8 cellular contexts compared by ENCODE assay signal in genomic region chrX:47190445-47191269, GRCh38. TPM values are rescaled to one million over a fixed set of nuclear protein-coding genes. Genes with fewer than 3 reads are reported as not detected.
DNase-seq lines count a peak whose midpoint lies in the region; ATAC-seq and TF ChIP-seq lines count a peak whose summit lies in the region.

No MANE protein-coding gene starts in this region.

- H2BK120ac ChIP-seq in trophoblast cell (ENCODE audit: insufficient read depth, low read length, poor library complexity), result peak overlapping the region; percentile 43

- H3K4me3 Mint-ChIP-seq in activated naive CD8-positive, alpha-beta T cell treated with anti-CD3 and anti-CD28 coated beads for 36 hours, result peak overlapping the region; percentile 92

- H2BK5ac ChIP-seq in trophoblast cell (ENCODE audit: low read depth, low read length, poor library complexity), result no peak overlapping the region

- no peak overlapping the region for H2BK12ac ChIP-seq in trophoblast cell (ENCODE audit: low read length)

- no peak overlapping the region for H3K4ac ChIP-seq in trophoblast cell (ENCODE audit: low read depth, low read length)

- H3K4me3 ChIP-seq in cardiac muscle cell (peak overlapping the region; percentile 37), trophoblast cell (ENCODE audit: low read depth, low read length) (peak overlapping the region; percentile 67), transverse colon (peak overlapping the region; percentile 17 to 61 (median 47))

- TF ChIP-seq CTCF in GM10248 (IDR thresholded peaks at IDR 0.05; ENCODE audit: control extremely low read depth, extremely low read depth, low read depth, missing control alignments) (no peak), cardiac muscle cell (IDR thresholded peaks at IDR 0.05; ENCODE audit: low read depth, low read length) (no peak), transverse colon (IDR thresholded peaks at IDR 0.05) (no peak)

- POLR2A ChIA-PET in GM10248 (lab: Yijun Ruan, JAX), result interaction anchor here (0.7 to 1.4 kb wide), 3 partner anchors 27 to 46 kb away, joined by 3 to 4 read pairs (median 3); partner anchors contain the start of genes RBM10 and USP11

- no peak overlapping the region for H3K9ac ChIP-seq in trophoblast cell (ENCODE audit: low read length)

- peak overlapping the region; percentile 76 for H3K4me2 ChIP-seq in trophoblast cell (ENCODE audit: low read length)

- H3K79me2 ChIP-seq in trophoblast cell (ENCODE audit: control insufficient read depth, insufficient read depth, low read length, poor library complexity), result peaks cover 14% of the 10 kb centered on the region

- H4K8ac ChIP-seq in trophoblast cell (ENCODE audit: low read depth, low read length), result peak overlapping the region; percentile 56

- H3K9me3 Mint-ChIP-seq in activated naive CD8-positive, alpha-beta T cell treated with anti-CD3 and anti-CD28 coated beads for 36 hours, result no peaks in the 10 kb centered on the region

- H2AK5ac ChIP-seq in trophoblast cell (ENCODE audit: low read length), result no peak overlapping the region

- no peak overlapping the region for H3K23ac ChIP-seq in trophoblast cell (ENCODE audit: low read length)

- no peak for TF ChIP-seq EP300 in transverse colon (IDR thresholded peaks at IDR 0.05; ENCODE audit: low read depth)

- DNase-seq in GM10248 (ENCODE audit: extremely low spot score), result peak; percentile 88
- DNase-seq in NCI-H128 (lab: John Stamatoyannopoulos, UW; ENCODE audit: unreplicated experiment), result peak; percentile 76
- peak; percentile 74 for DNase-seq in SKM-1 treated with dmso at 0.1 percent for 144 hours (lab: John Stamatoyannopoulos, UW; ENCODE audit: unreplicated experiment)
- peak; percentile 86 for DNase-seq in activated naive CD8-positive, alpha-beta T cell treated with anti-CD3 and anti-CD28 coated beads for 36 hours
- DNase-seq in cardiac muscle cell (ENCODE audit: low read depth in 1 of 2, low spot score in 1 of 2), result peak; percentile 95 to 96
- DNase-seq in trophoblast cell, result peak; percentile 75 to 78
- DNase-seq in transverse colon, result peak; percentile 87

- H3K27me3 ChIP-seq in cardiac muscle cell (peaks cover 7% of the 10 kb centered on the region), trophoblast cell (ENCODE audit: insufficient read depth, low read length) (no peaks in the 10 kb centered on the region), transverse colon (no peaks in the 10 kb centered on the region)

- ATAC-seq in HG02610 (IDR thresholded peaks at IDR 0.05; ENCODE audit: unreplicated experiment), result peak; percentile 78

- no peak overlapping the region for H3K14ac ChIP-seq in trophoblast cell (ENCODE audit: low read length)

- no peak overlapping the region for H3K18ac ChIP-seq in trophoblast cell (ENCODE audit: low read length)

- H4K91ac ChIP-seq in trophoblast cell (ENCODE audit: low read depth, low read length), result peak overlapping the region; percentile 8

- peak overlapping the region; percentile 94 for H3K27ac Mint-ChIP-seq in activated naive CD8-positive, alpha-beta T cell treated with anti-CD3 and anti-CD28 coated beads for 36 hours

- H4K12ac ChIP-seq in trophoblast cell (ENCODE audit: low read depth, low read length), result no peak overlapping the region

- H3K27ac ChIP-seq in cardiac muscle cell, result no peak overlapping the region
- H3K27ac ChIP-seq in trophoblast cell (ENCODE audit: low read depth, low read length), result no peak overlapping the region
- peak overlapping the region; percentile 71 to 78 (median 76) for H3K27ac ChIP-seq in transverse colon

- whole genome bisulfite sequencing in trophoblast cell (ENCODE audit: extremely low coverage, insufficient coverage, insufficient read length), result no CpG with 5 or more reads among the region's 40 CpGs
- 34% methylated on average over 39 of the region's 40 CpGs; no CpG with 5 or more reads in 1 of the 2 donors for WGBS in transverse colon (ENCODE audit: low coverage in 1 of 2), 2 donors

- peaks cover 7% of the 10 kb centered on the region for H3K79me1 ChIP-seq in trophoblast cell (ENCODE audit: low read length)

- in situ Hi-C loops in transverse colon (cut with MboI; ENCODE audit: low pct_ligation_motif_present in 1 of 4, low pct_unique_long_range_greater_than_20kb in 1 of 4, low sequenced_read_pairs in 3 of 4), result loop anchor here (10.0 to 25.0 kb wide), 4 partner anchors 194 to 334 kb away; no protein-coding TSS in a partner anchor

- H2AFZ ChIP-seq in trophoblast cell (ENCODE audit: insufficient read depth, low read length, poor library complexity), result peak overlapping the region; percentile 81

- H3K9me3 ChIP-seq in cardiac muscle cell (ENCODE audit: low read depth), result no peaks in the 10 kb centered on the region
- H3K9me3 ChIP-seq in trophoblast cell (ENCODE audit: insufficient read depth, low read depth, low read length), result no peaks in the 10 kb centered on the region
- no peaks in the 10 kb centered on the region for H3K9me3 ChIP-seq in transverse colon

- intact Hi-C loops in transverse colon (cut with DNase I; ENCODE audit: low total_unique reads), result no loop called here

- no peaks in the 10 kb centered on the region for H3K27me3 Mint-ChIP-seq in activated naive CD8-positive, alpha-beta T cell treated with anti-CD3 and anti-CD28 coated beads for 36 hours

- peak; percentile 48 for TF ChIP-seq POLR2A in transverse colon (IDR thresholded peaks at IDR 0.05)

- H3K36me3 ChIP-seq in cardiac muscle cell, result no peaks in the 10 kb centered on the region
- H3K36me3 ChIP-seq in trophoblast cell (ENCODE audit: control insufficient read depth in 1 of 2, insufficient read depth in 2 of 2, low read length in 2 of 2), result peaks cover 18% of the 10 kb centered on the region in 2 experiments
- no peaks in the 10 kb centered on the region for H3K36me3 ChIP-seq in transverse colon

- peaks cover 37% of the 10 kb centered on the region for H3K4me1 Mint-ChIP-seq in activated naive CD8-positive, alpha-beta T cell treated with anti-CD3 and anti-CD28 coated beads for 36 hours

- CTCF ChIA-PET in GM10248 (lab: Yijun Ruan, JAX), result interaction anchor here (0.7 to 2.4 kb wide), 4 partner anchors 27 to 333 kb away, joined by 3 to 13 read pairs (median 9); partner anchors contain the start of gene RBM10

- H3K36me3 Mint-ChIP-seq in activated naive CD8-positive, alpha-beta T cell treated with anti-CD3 and anti-CD28 coated beads for 36 hours, result peaks cover 20% of the 10 kb centered on the region

- H3K4me1 ChIP-seq in cardiac muscle cell (ENCODE audit: low read depth), result peaks cover 12% of the 10 kb centered on the region
- peaks cover 5 to 12% of the 10 kb centered on the region in 2 experiments for H3K4me1 ChIP-seq in trophoblast cell (ENCODE audit: control insufficient read depth in 1 of 2, insufficient read depth in 2 of 2, low read length in 2 of 2)
- peaks cover 8 to 30% (median 16%) of the 10 kb centered on the region in 4 donors for H3K4me1 ChIP-seq in transverse colon

RNA-seq across cellular contexts. Expression of gene UBA1, which starts 3.0 kb away (rescaled TPM):
- 100 to 1,000 TPM; 219 to 227 TPM for total RNA-seq in activated naive CD8-positive, alpha-beta T cell treated with anti-CD3 and anti-CD28 coated beads for 36 hours
- 324 and 386 TPM in 2 replicates for total RNA-seq in cardiac muscle cell
- polyA plus RNA-seq in cardiac muscle cell, result 280 and 319 TPM in 2 replicates
- polyA plus RNA-seq in trophoblast cell (2013), result 138 and 139 TPM in 2 replicates
- 100 to 1,000 TPM; 145 to 182 (median 163) TPM for total RNA-seq in transverse colon

RNA-seq across cellular contexts. Expression of gene CDK16, which starts 27.8 kb away (rescaled TPM):
- total RNA-seq in activated naive CD8-positive, alpha-beta T cell treated with anti-CD3 and anti-CD28 coated beads for 36 hours, result 10 to 100 TPM; 49.9 to 51.3 TPM
- total RNA-seq in cardiac muscle cell (391 and 422 TPM in 2 replicates), transverse colon (100 to 1,000 TPM; 105 to 181 (median 151) TPM)
- 481 and 575 TPM in 2 replicates for polyA plus RNA-seq in cardiac muscle cell
- 90.6 and 94.2 TPM in 2 replicates for polyA plus RNA-seq in trophoblast cell (2013)

RNA-seq across cellular contexts. Expression of gene USP11, which starts 42.2 kb away (rescaled TPM):
- total RNA-seq in activated naive CD8-positive, alpha-beta T cell treated with anti-CD3 and anti-CD28 coated beads for 36 hours, result 10 to 100 TPM; 45.3 to 49.5 TPM
- total RNA-seq in cardiac muscle cell (120 and 130 TPM in 2 replicates), transverse colon (10 to 100 TPM in 3 of 4 donors, 1 to 10 TPM in 1; 5.0 to 45.3 (median 22.3) TPM)
- 312 and 337 TPM in 2 replicates for polyA plus RNA-seq in cardiac muscle cell
- 36.7 and 37.3 TPM in 2 replicates for polyA plus RNA-seq in trophoblast cell (2013)

RNA-seq across cellular contexts. Expression of gene RBM10, which starts 45.6 kb away (rescaled TPM):
- total RNA-seq in activated naive CD8-positive, alpha-beta T cell treated with anti-CD3 and anti-CD28 coated beads for 36 hours, result 10 to 100 TPM; 67.2 to 69.0 TPM
- total RNA-seq in cardiac muscle cell (64.7 and 70.0 TPM in 2 replicates), transverse colon (10 to 100 TPM; 28.6 to 70.8 (median 31.5) TPM)
- polyA plus RNA-seq in cardiac muscle cell, result 48.7 and 52.5 TPM in 2 replicates
- polyA plus RNA-seq in trophoblast cell (2013), result 39.7 and 40.1 TPM in 2 replicates

RNA-seq across cellular contexts. Expression of gene NDUFB11, which starts 46.2 kb away (rescaled TPM):
- total RNA-seq in activated naive CD8-positive, alpha-beta T cell treated with anti-CD3 and anti-CD28 coated beads for 36 hours, result 10 to 100 TPM; 79.6 to 84.2 TPM
- total RNA-seq in cardiac muscle cell (87.2 and 156 TPM in 2 replicates), transverse colon (10 to 100 TPM; 64.3 to 91.1 (median 71.4) TPM)
- polyA plus RNA-seq in cardiac muscle cell, result 244 and 269 TPM in 2 replicates
- 94.5 and 94.9 TPM in 2 replicates for polyA plus RNA-seq in trophoblast cell (2013)

Comparison
In these comparisons a context has a peak if more than half of its experiments do, and no peak if none do; other contexts are left out.
1. H3K27ac ChIP-seq: peak in transverse colon (4 of 4); none in cardiac muscle cell (single experiment) and trophoblast cell (single experiment).
2. Peak in every context shown above with its lines, with median percentiles within 50 percentile points of each other: DNase-seq and H3K4me3 ChIP-seq.